8 cellular contexts compared by ENCODE assay signal in genomic region chr10:69318087-69318996, GRCh38. TPM values are rescaled to one million over a fixed set of nuclear protein-coding genes. Genes with fewer than 3 reads are reported as not detected.
DNase-seq lines count a peak whose midpoint lies in the region; ATAC-seq and TF ChIP-seq lines count a peak whose summit lies in the region.

No MANE protein-coding gene starts in this region.

- H3K27me3 ChIP-seq in BLaER1 (no peaks in the 10 kb centered on the region), dorsolateral prefrontal cortex (no peaks in the 10 kb centered on the region), lower lobe of right lung (ENCODE audit: low read depth) (no peaks in the 10 kb centered on the region)

- DNase-seq in NCI-H748 (lab: John Stamatoyannopoulos, UW; ENCODE audit: unreplicated experiment) (peak; percentile 82), dorsolateral prefrontal cortex (peak; percentile 55 to 93 (median 84)), lower lobe of right lung (peak; percentile 94)
- DNase-seq in activated CD4-positive, alpha-beta T cell treated with anti-CD3 and anti-CD28 coated beads, Interleukin-2, amount 50 U/mL, for 48 hours: peak; percentile 91 to 93
- DNase-seq in stimulated activated CD4-positive, alpha-beta T cell treated with anti-CD3 and anti-CD28 coated beads, TNF-alpha, amount 100 ng/mL, for 24 hours (ENCODE audit: low read depth in 3 of 3): peak; percentile 83 to 92 (median 86)

- H3K4me1 ChIP-seq in BLaER1: peaks cover 33% of the 10 kb centered on the region
- H3K4me1 ChIP-seq in lower lobe of right lung: peaks cover 41% of the 10 kb centered on the region

- H3K9ac ChIP-seq in BLaER1: peak overlapping the region; percentile 80

- H4K20me1 ChIP-seq in BLaER1: peaks cover 27% of the 10 kb centered on the region

- peak overlapping the region; percentile 51 for H3K27ac ChIP-seq in BLaER1
- peak overlapping the region in 58 of 59 donors; percentile 52 to 96 (median 88) for H3K27ac ChIP-seq in dorsolateral prefrontal cortex
- H3K27ac ChIP-seq in lower lobe of right lung: peak overlapping the region; percentile 97

- peak in 14 of 56 donors; percentile 8 to 37 (median 18) for TF ChIP-seq CTCF in dorsolateral prefrontal cortex (IDR thresholded peaks at IDR 0.05 in 54 of 56, conservative IDR thresholded peaks at IDR 0.05 in 2 of 56; ENCODE audit: low read depth in 1 of 56, partially characterized antibody in 56 of 56)
- no peak for TF ChIP-seq CTCF in lower lobe of right lung (IDR thresholded peaks at IDR 0.05)

- H3K36me3 ChIP-seq in BLaER1 (peaks cover 6% of the 10 kb centered on the region; the same call in 1 of the 2 replicates), lower lobe of right lung (no peaks in the 10 kb centered on the region)

- peak overlapping the region; percentile 88 for H3K4me3 ChIP-seq in BLaER1
- peak overlapping the region; percentile 71 to 99 (median 93) for H3K4me3 ChIP-seq in dorsolateral prefrontal cortex
- H3K4me3 ChIP-seq in lower lobe of right lung: peak overlapping the region; percentile 98

- H3K4me2 ChIP-seq in BLaER1: peak overlapping the region; percentile 88

- intact Hi-C loops in dorsolateral prefrontal cortex (cut with DNase I) (loop anchor here (2.0 to 5.0 kb wide), 2 partner anchors 56 to 59 kb away; no protein-coding TSS in a partner anchor), lower lobe of right lung (cut with DNase I) (no loop called here)

- H3K9me3 ChIP-seq in BLaER1 (no peaks in the 10 kb centered on the region), lower lobe of right lung (no peaks in the 10 kb centered on the region)

- ATAC-seq in GM19043 (IDR thresholded peaks at IDR 0.05; ENCODE audit: low read depth, unreplicated experiment) (peak; percentile 81), HG03342 (IDR thresholded peaks at IDR 0.05; ENCODE audit: unreplicated experiment) (peak; percentile 78), lower lobe of right lung (peak; percentile 98)

RNA-seq across cellular contexts. Expression of gene HK1, which starts 40.0 kb away (rescaled TPM):
- total RNA-seq in dorsolateral prefrontal cortex (100 to 1,000 TPM in 117 of 120 experiments, 10 to 100 TPM in 3; 65.9 to 249 (median 183) TPM), lower lobe of right lung (85.1 TPM)

Comparison
In these comparisons a context has a peak if more than half of its experiments do, and no peak if none do; other contexts are left out.
1. Peak in every context shown above with its lines: DNase-seq, ATAC-seq, H3K4me3 ChIP-seq and H3K27ac ChIP-seq.